Comparison of ENCODE assay signal across 1 cellular context in the genomic region with DNA sequence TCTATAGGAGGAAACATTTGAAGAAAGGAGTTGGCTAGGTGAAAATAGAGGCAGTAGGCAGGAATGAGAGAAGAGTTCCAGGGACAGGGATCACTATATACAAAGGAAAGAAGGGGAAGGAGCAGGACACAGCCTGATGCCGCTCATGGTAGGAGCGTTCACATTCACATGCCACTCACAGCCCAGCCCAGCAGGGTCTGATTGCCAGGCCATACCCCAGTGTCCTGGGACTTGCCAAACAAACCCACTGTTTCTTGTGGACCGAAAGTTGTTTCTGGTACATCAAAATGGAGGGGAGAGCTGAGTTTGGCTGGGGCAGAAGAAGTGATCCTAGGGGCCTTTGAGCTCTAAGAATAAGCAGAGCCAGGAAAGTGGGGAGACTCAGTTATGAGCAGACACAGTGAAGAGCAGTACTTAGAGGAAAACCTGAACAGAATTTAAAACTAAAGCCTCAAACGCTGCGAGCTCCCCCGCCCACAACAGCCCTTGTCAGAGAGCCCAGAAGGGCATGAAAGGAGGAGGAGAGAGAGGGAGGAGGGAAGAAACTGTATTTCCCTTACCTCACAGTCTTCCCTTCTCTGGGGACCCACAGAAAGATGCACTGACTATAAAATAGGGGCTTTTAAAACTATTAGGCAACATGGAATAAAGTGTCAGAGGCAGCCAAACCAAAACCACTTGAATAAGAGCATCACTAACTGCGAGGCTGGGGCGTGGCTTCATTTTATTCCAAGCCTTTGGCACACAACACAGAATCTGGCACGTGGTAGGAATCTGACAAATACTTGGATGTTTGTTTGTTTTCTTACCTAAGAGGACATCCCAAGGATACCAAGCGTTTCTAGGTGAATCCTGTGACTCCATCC.
TF ChIP-seq lines count a peak whose summit lies in the region.

No MANE protein-coding gene starts in this region.

TF ChIP-seq in GM23338, 12 proteins besides CTCF, POLR2A, EP300 and RAD21 (continued from another document):
- no peak for TF ChIP-seq REST (IDR thresholded peaks at IDR 0.05; ENCODE audit: unreplicated experiment)
- TF ChIP-seq JUNB (IDR thresholded peaks at IDR 0.05; ENCODE audit: unreplicated experiment), result no peak
- no peak for TF ChIP-seq CREB1 (CRISPR knock-in tag; IDR thresholded peaks at IDR 0.05; ENCODE audit: low read depth)
- TF ChIP-seq EZH2 (IDR thresholded peaks at IDR 0.05; ENCODE audit: low read depth, unreplicated experiment), result no peak
- TF ChIP-seq, protein P1, sequence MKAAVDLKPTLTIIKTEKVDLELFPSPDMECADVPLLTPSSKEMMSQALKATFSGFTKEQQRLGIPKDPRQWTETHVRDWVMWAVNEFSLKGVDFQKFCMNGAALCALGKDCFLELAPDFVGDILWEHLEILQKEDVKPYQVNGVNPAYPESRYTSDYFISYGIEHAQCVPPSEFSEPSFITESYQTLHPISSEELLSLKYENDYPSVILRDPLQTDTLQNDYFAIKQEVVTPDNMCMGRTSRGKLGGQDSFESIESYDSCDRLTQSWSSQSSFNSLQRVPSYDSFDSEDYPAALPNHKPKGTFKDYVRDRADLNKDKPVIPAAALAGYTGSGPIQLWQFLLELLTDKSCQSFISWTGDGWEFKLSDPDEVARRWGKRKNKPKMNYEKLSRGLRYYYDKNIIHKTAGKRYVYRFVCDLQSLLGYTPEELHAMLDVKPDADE (IDR thresholded peaks at IDR 0.05), result no peak
